Comparison of ENCODE assay signal across 1 cellular context in genomic region chr2:152396763-152397162, GRCh38.
TF ChIP-seq lines count a peak whose summit lies in the region.

No MANE protein-coding gene starts in this region.

TF ChIP-seq in WTC11, 78 proteins besides CTCF, POLR2A, EP300 and RAD21 (continued from another document):
- no peak for TF ChIP-seq ZNF317 (CRISPR knock-in tag; IDR thresholded peaks at IDR 0.05; ENCODE audit: borderline replicate concordance, low read depth)
